Comparison of ENCODE assay signal across 25 cellular contexts in genomic region chr13:20404488-20405222, GRCh38.
"Had no signal": no experiment of that assay in that cellular context is flagged by ENCODE, and none has a peak within 500 bp of the region (broad histone marks: within the 10 kb centered on the region; RNA-seq: fewer than 3 reads in every experiment).

No MANE protein-coding gene starts in this region.

- H3K4me1 Mint-ChIP-seq: IgD-negative memory B cell had no signal

- H3K27me3 Mint-ChIP-seq: activated CD4-positive, alpha-beta memory T cell treated with anti-CD3 and anti-CD28 coated beads for 36 hours; activated naive CD4-positive, alpha-beta T cell treated with anti-CD3 and anti-CD28 coated beads, Interleukin-2, amount 50 U/mL, for 24 hours had no signal

- H3K27ac Mint-ChIP-seq: activated CD4-positive, alpha-beta memory T cell treated with anti-CD3 and anti-CD28 coated beads for 36 hours; activated CD4-positive, alpha-beta T cell treated with anti-CD3 and anti-CD28 coated beads, Interleukin-2, amount 10 ng/mL, durations not matched to agents 7 days and 5 days; activated naive CD4-positive, alpha-beta T cell treated with anti-CD3 and anti-CD28 coated beads, Interleukin-2, amount 50 U/mL, for 24 hours; activated T-helper 1 cell treated with anti-CD3 and anti-CD28 coated beads, Interleukin-12 subunit alpha, Interleukin-12 subunit beta, Interleukin-2, Interleukin-4 antibody, amounts not matched to agents 30 ng/mL and 10 ng/mL and 1 ng/mL, durations not matched to agents 14 hours and 24 hours and 36 hours; IgD-negative memory B cell; T-helper 1 cell treated with Interleukin-12 subunit alpha and Interleukin-12 subunit beta and Interleukin-4 antibody, amounts not matched to agents 30 μg/mL and 1 μg/mL, for 36 hours; WTC11 had no signal

- H3K4me3 Mint-ChIP-seq: activated CD4-positive, alpha-beta memory T cell treated with anti-CD3 and anti-CD28 coated beads for 36 hours; activated CD4-positive, alpha-beta T cell treated with anti-CD3 and anti-CD28 coated beads, Interleukin-2, amount 10 ng/mL, durations not matched to agents 7 days and 5 days; activated naive CD4-positive, alpha-beta T cell treated with anti-CD3 and anti-CD28 coated beads, Interleukin-2, amount 50 U/mL, for 24 hours; activated T-helper 1 cell treated with anti-CD3 and anti-CD28 coated beads, Interleukin-12 subunit alpha, Interleukin-12 subunit beta, Interleukin-2, Interleukin-4 antibody, amounts not matched to agents 30 ng/mL and 10 ng/mL and 1 ng/mL, durations not matched to agents 14 hours and 24 hours and 36 hours; IgD-negative memory B cell; T-helper 1 cell treated with Interleukin-12 subunit alpha and Interleukin-12 subunit beta and Interleukin-4 antibody, amounts not matched to agents 30 μg/mL and 1 μg/mL, for 36 hours had no signal

- H3K36me3 Mint-ChIP-seq: activated CD4-positive, alpha-beta memory T cell treated with anti-CD3 and anti-CD28 coated beads for 36 hours; WTC11 had no signal

- ATAC-seq: Panc1 had no signal

- DNase-seq: activated CD4-positive, alpha-beta memory T cell treated with anti-CD3 and anti-CD28 coated beads for 36 hours; activated CD4-positive, alpha-beta T cell treated with anti-CD3 and anti-CD28 coated beads for 1 hour; activated CD4-positive, alpha-beta T cell treated with anti-CD3 and anti-CD28 coated beads, Interleukin-2, amount 10 ng/mL, durations not matched to agents 7 days and 5 days; activated effector memory CD4-positive, alpha-beta T cell treated with Interleukin-2 at 50 U/mL for 16 hours; activated naive CD4-positive, alpha-beta T cell; activated T-cell treated with anti-CD3 and anti-CD28 coated beads, Interleukin-2, amount 50 U/mL, for 1 hour; aorta; KG1; NCI-H1048; NCI-H146; NCI-H187 treated with DMSO at 0.1 percent for 48 hours; NCI-H2081 treated with DMSO at 0.1 percent for 48 hours; NCI-H446 treated with DMSO at 0.1 percent for 48 hours; NCI-H526; NCI-H774; NK-92 treated with Interleukin-12 subunit alpha and Interleukin-12 subunit beta, amount 100 ng/mL, for 24 hours; OCI-M1; RPMI8226; SHP77 treated with DMSO at 0.1 percent for 48 hours had no signal

- H3K9me3 Mint-ChIP-seq: activated CD4-positive, alpha-beta memory T cell treated with anti-CD3 and anti-CD28 coated beads for 36 hours; activated CD4-positive, alpha-beta T cell treated with anti-CD3 and anti-CD28 coated beads, Interleukin-2, amount 10 ng/mL, durations not matched to agents 7 days and 5 days; activated naive CD4-positive, alpha-beta T cell treated with anti-CD3 and anti-CD28 coated beads, Interleukin-2, amount 50 U/mL, for 24 hours; activated T-helper 1 cell treated with anti-CD3 and anti-CD28 coated beads, Interleukin-12 subunit alpha, Interleukin-12 subunit beta, Interleukin-2, Interleukin-4 antibody, amounts not matched to agents 30 ng/mL and 10 ng/mL and 1 ng/mL, durations not matched to agents 14 hours and 24 hours and 36 hours; IgD-negative memory B cell; WTC11 had no signal
